17 cellular contexts compared by ENCODE assay signal in genomic region chr3:43867673-43868072, GRCh38.
A peak's percentile ranks its signal among the peaks of the same experiment; 100 is the strongest.
DNase-seq lines count a peak whose midpoint lies in the region; ATAC-seq and TF ChIP-seq lines count a peak whose summit lies in the region.
"Had no signal": no experiment of that assay in that cellular context is flagged by ENCODE, and none has a peak within 500 bp of the region (broad histone marks: within the 10 kb centered on the region; RNA-seq: fewer than 3 reads in every experiment).

No MANE protein-coding gene starts in this region.

- H2BK120ac ChIP-seq in neuronal stem cell (ENCODE audit: low read depth, low read length), result no peak overlapping the region

- TF ChIP-seq EP300 in transverse colon (IDR thresholded peaks at IDR 0.05; ENCODE audit: low read depth), result no peak

- no peak overlapping the region for H2AFZ ChIP-seq in neuronal stem cell (ENCODE audit: low read length)

- no peaks in the 10 kb centered on the region for H3K36me3 Mint-ChIP-seq in immature natural killer cell
- H3K36me3 Mint-ChIP-seq: stimulated activated memory B cell treated with anti-CD40 and anti-IgM and Interleukin-4, amounts not matched to agents 10 μg/mL and 1 μg/mL and 100 μg/mL, for 72 hours had no signal

- no peak overlapping the region for H3K23ac ChIP-seq in neuronal stem cell (ENCODE audit: low read depth, low read length, poor library complexity)

- no CpG with 5 or more reads among the region's 2 CpGs for WGBS in neuronal stem cell (ENCODE audit: extremely low coverage in 2 of 2, insufficient read length in 2 of 2, insufficient replicate concordance in 1 of 2), 2 donors
- WGBS in transverse colon (ENCODE audit: low coverage in 1 of 2), 2 donors, result 47% methylated on average over 2 of the region's 2 CpGs; no CpG with 5 or more reads in 1 of the 2 donors

- H3K4me3 Mint-ChIP-seq in immature natural killer cell, result no peak overlapping the region
- H3K4me3 Mint-ChIP-seq: activated CD8-positive, alpha-beta T cell treated with anti-CD3 and anti-CD28 coated beads for 36 hours; stimulated activated memory B cell treated with anti-CD40 and anti-IgM and Interleukin-4, amounts not matched to agents 10 μg/mL and 1 μg/mL and 100 μg/mL, for 72 hours had no signal

- H3K9me3 ChIP-seq in neuronal stem cell (replicated peaks in 1 of 2; ENCODE audit: control insufficient read depth in 2 of 2, insufficient read depth in 1 of 2, low read depth in 1 of 2, low read length in 2 of 2), result no peaks in the 10 kb centered on the region
- H3K9me3 ChIP-seq in transverse colon, result no peaks in the 10 kb centered on the region
- H3K9me3 ChIP-seq: BLaER1, gastrocnemius medialis, upper lobe of right lung had no signal

- H3K4me2 ChIP-seq in neuronal stem cell (ENCODE audit: insufficient read depth, low read length, poor library complexity, severe bottlenecking), result no peak overlapping the region
- H3K4me2 ChIP-seq: BLaER1 had no signal

- H3K36me3 ChIP-seq in BJ (ENCODE audit: control insufficient read depth, insufficient read depth, low read length), result no peaks in the 10 kb centered on the region
- no peaks in the 10 kb centered on the region for H3K36me3 ChIP-seq in neuronal stem cell (replicated peaks in 1 of 2; ENCODE audit: control insufficient read depth in 2 of 2, insufficient read depth in 2 of 2, low read length in 2 of 2)
- H3K36me3 ChIP-seq in transverse colon, result no peaks in the 10 kb centered on the region
- H3K36me3 ChIP-seq: BLaER1, gastrocnemius medialis, upper lobe of right lung had no signal

- H2AK5ac ChIP-seq in neuronal stem cell (ENCODE audit: low read depth, low read length), result no peak overlapping the region

- H3K27ac Mint-ChIP-seq in immature natural killer cell, result no peak overlapping the region
- H3K27ac Mint-ChIP-seq: activated CD8-positive, alpha-beta T cell treated with anti-CD3 and anti-CD28 coated beads for 36 hours; activated T-helper 2 cell treated with anti-CD3 and anti-CD28 coated beads, Interferon-gamma antibody, Interleukin-2, Interleukin-4, amounts not matched to agents 10 μg/mL and 5 μg/mL and 100 μg/mL, durations not matched to agents 14 hours and 24 hours and 36 hours; stimulated activated memory B cell treated with anti-CD40 and anti-IgM and Interleukin-4, amounts not matched to agents 10 μg/mL and 1 μg/mL and 100 μg/mL, for 72 hours had no signal

- peak overlapping the region; percentile 21 for H4K8ac ChIP-seq in neuronal stem cell (ENCODE audit: low read depth, low read length)

- H3K4me1 Mint-ChIP-seq in immature natural killer cell, result no peaks in the 10 kb centered on the region
- H3K4me1 Mint-ChIP-seq: stimulated activated memory B cell treated with anti-CD40 and anti-IgM and Interleukin-4, amounts not matched to agents 10 μg/mL and 1 μg/mL and 100 μg/mL, for 72 hours had no signal

- ATAC-seq in GM19397 (IDR thresholded peaks at IDR 0.05; ENCODE audit: unreplicated experiment) (no peak), GM18498 (IDR thresholded peaks at IDR 0.05; ENCODE audit: unreplicated experiment) (no peak)
- ATAC-seq: activated CD8-positive, alpha-beta T cell treated with anti-CD3 and anti-CD28 coated beads for 36 hours; gastrocnemius medialis; stimulated activated memory B cell treated with anti-CD40 and anti-IgM and Interleukin-4, amounts not matched to agents 10 μg/mL and 1 μg/mL and 100 μg/mL, for 72 hours; upper lobe of right lung had no signal

- POLR2A ChIA-PET in BJ (lab: Charles Lee), result interaction anchor here (0.6 kb wide), 1 partner anchor 342 kb away, joined by 4 read pairs; no protein-coding TSS in a partner anchor

- no peak overlapping the region for H3K18ac ChIP-seq in neuronal stem cell (ENCODE audit: low read length)

- H3K14ac ChIP-seq in neuronal stem cell (ENCODE audit: low read length), result no peak overlapping the region

- intact Hi-C loops in transverse colon (cut with DNase I; ENCODE audit: low total_unique reads), result no loop called here

- TF ChIP-seq CTCF in BJ (IDR thresholded peaks at IDR 0.05; ENCODE audit: insufficient read depth, low read depth, low read length) (no peak), epithelial cell of proximal tubule (conservative IDR thresholded peaks at IDR 0.05; ENCODE audit: low read depth, low read length) (no peak), transverse colon (IDR thresholded peaks at IDR 0.05) (no peak)

- H3K4me3 ChIP-seq in BJ (ENCODE audit: low read depth, low read length), result no peak overlapping the region
- H3K4me3 ChIP-seq in epithelial cell of proximal tubule (ENCODE audit: low read depth, low read length), result no peak overlapping the region
- no peak overlapping the region for H3K4me3 ChIP-seq in neuronal stem cell (ENCODE audit: low read length in 2 of 2)
- no peak overlapping the region for H3K4me3 ChIP-seq in transverse colon
- H3K4me3 ChIP-seq: BLaER1, gastrocnemius medialis, upper lobe of right lung had no signal

- H2BK12ac ChIP-seq in neuronal stem cell (ENCODE audit: low read length), result peak overlapping the region; percentile 25

- DNase-seq in BJ (ENCODE audit: low read depth) (peak; percentile 41), RPMI7951 (ENCODE audit: low read depth) (peak; percentile 80), epithelial cell of proximal tubule (ENCODE audit: low read depth) (peak; percentile 46), neuronal stem cell (ENCODE audit: low spot score) (no peak), transverse colon (no peak), immature natural killer cell (no peak)
- DNase-seq: activated CD8-positive, alpha-beta T cell treated with anti-CD3 and anti-CD28 coated beads for 36 hours; dermis blood vessel endothelial cell; gastrocnemius medialis; NCI-H1092; NCI-H2227 treated with DMSO at 0.1 percent for 48 hours; upper lobe of right lung had no signal

- CTCF ChIA-PET in BJ (lab: Yijun Ruan, JAX), result interaction anchor here (1.3 to 6.4 kb wide), 3 partner anchors 11 to 23 kb away, joined by 3 to 57 read pairs (median 5); no protein-coding TSS in a partner anchor

- H4K91ac ChIP-seq in neuronal stem cell (ENCODE audit: low read depth, low read length, poor library complexity), result no peak overlapping the region

- H3K9me3 Mint-ChIP-seq in immature natural killer cell, result no peaks in the 10 kb centered on the region
- H3K9me3 Mint-ChIP-seq: activated CD8-positive, alpha-beta T cell treated with anti-CD3 and anti-CD28 coated beads for 36 hours; activated T-helper 2 cell treated with anti-CD3 and anti-CD28 coated beads, Interferon-gamma antibody, Interleukin-2, Interleukin-4, amounts not matched to agents 10 μg/mL and 5 μg/mL and 100 μg/mL, durations not matched to agents 14 hours and 24 hours and 36 hours; stimulated activated memory B cell treated with anti-CD40 and anti-IgM and Interleukin-4, amounts not matched to agents 10 μg/mL and 1 μg/mL and 100 μg/mL, for 72 hours had no signal

- H3K79me1 ChIP-seq in neuronal stem cell (ENCODE audit: low read depth, low read length), result no peaks in the 10 kb centered on the region

- H3K4me1 ChIP-seq in neuronal stem cell (ENCODE audit: control insufficient read depth in 2 of 2, insufficient read depth in 1 of 2, low read depth in 1 of 2, low read length in 2 of 2), result peaks cover 0 to 4% of the 10 kb centered on the region in 2 donors
- no peaks in the 10 kb centered on the region for H3K4me1 ChIP-seq in transverse colon
- H3K4me1 ChIP-seq: gastrocnemius medialis had no signal

- no peak overlapping the region for H3K27ac ChIP-seq in neuronal stem cell (replicated peaks; ENCODE audit: low read length)
- no peak overlapping the region for H3K27ac ChIP-seq in transverse colon
- H3K27ac ChIP-seq: BLaER1, gastrocnemius medialis, upper lobe of right lung had no signal

- no peak overlapping the region for H2BK5ac ChIP-seq in neuronal stem cell (ENCODE audit: low read length)

- peaks cover 0 to 12% (median 4%) of the 10 kb centered on the region in 3 donors for H3K27me3 Mint-ChIP-seq in immature natural killer cell (ENCODE audit: low read depth in 3 of 3)

- no peak overlapping the region for H2BK15ac ChIP-seq in neuronal stem cell (ENCODE audit: low read length)

- H3K4ac ChIP-seq in neuronal stem cell (ENCODE audit: low read length), result no peak overlapping the region

- H3K9ac ChIP-seq in neuronal stem cell (ENCODE audit: low read depth, low read length, poor library complexity), result peak overlapping the region; percentile 18
- H3K9ac ChIP-seq: BLaER1 had no signal

- in situ Hi-C loops in transverse colon (cut with MboI; ENCODE audit: low pct_ligation_motif_present in 1 of 4, low pct_unique_long_range_greater_than_20kb in 1 of 4, low sequenced_read_pairs in 3 of 4), result no loop called here

- H3K27me3 ChIP-seq in BJ (ENCODE audit: control insufficient read depth, insufficient read depth, low read length) (no peaks in the 10 kb centered on the region), neuronal stem cell (ENCODE audit: control insufficient read depth in 3 of 3, insufficient read depth in 3 of 3, low read depth in 1 of 3, low read length in 3 of 3) (peaks cover 0 to 4% (median 0%) of the 10 kb centered on the region in 3 experiments), transverse colon (peaks cover 16% of the 10 kb centered on the region)
- H3K27me3 ChIP-seq: BLaER1, gastrocnemius medialis, upper lobe of right lung had no signal

- no peak for TF ChIP-seq POLR2A in transverse colon (IDR thresholded peaks at IDR 0.05)

Comparison
In these comparisons a context has a peak if more than half of its experiments do, and no peak if none do; other contexts are left out.
1. DNase-seq: peak in BJ (single experiment), RPMI7951 (single experiment) and epithelial cell of proximal tubule (single experiment); none in neuronal stem cell (single experiment), transverse colon (single experiment) and immature natural killer cell (0 of 3).